8 cellular contexts compared by ENCODE assay signal in genomic region chr7:137846588-137847417, GRCh38. TPM values are rescaled to one million over a fixed set of nuclear protein-coding genes. Genes with fewer than 3 reads are reported as not detected.
A peak's percentile ranks its signal among the peaks of the same experiment; 100 is the strongest.
DNase-seq lines count a peak whose midpoint lies in the region; ATAC-seq and TF ChIP-seq lines count a peak whose summit lies in the region.

DGKI (minus strand) TSS chr7:137846974.

- H3K9me3 Mint-ChIP-seq in activated naive CD4-positive, alpha-beta T cell treated with anti-CD3 and anti-CD28 coated beads, Interleukin-2, amount 50 U/mL, for 24 hours, result no peaks in the 10 kb centered on the region

- ATAC-seq in HG03175 (IDR thresholded peaks at IDR 0.05; ENCODE audit: unreplicated experiment) (peak; percentile 45), heart left ventricle (peak in 3 of 4 donors; percentile 34 to 59 (median 54))

- H3K27me3 Mint-ChIP-seq in activated naive CD4-positive, alpha-beta T cell treated with anti-CD3 and anti-CD28 coated beads, Interleukin-2, amount 50 U/mL, for 24 hours, result peaks cover 62% of the 10 kb centered on the region

- H3K9me3 ChIP-seq in heart left ventricle, result no peaks in the 10 kb centered on the region

- TF ChIP-seq CTCF in heart left ventricle (IDR thresholded peaks at IDR 0.05), result no peak

- intact Hi-C loops in heart left ventricle (cut with DNase I), result no loop called here
- intact Hi-C loops in posterior cingulate gyrus (cut with DNase I), result no loop called here

- H3K4me1 ChIP-seq in heart left ventricle, result peaks cover 0 to 12% (median 5%) of the 10 kb centered on the region in 12 donors

- DNase-seq in activated CD4-positive, alpha-beta T cell treated with anti-CD3 and anti-CD28 coated beads for 48 hours, result peak; percentile 20
- DNase-seq in activated CD4-positive, alpha-beta T cell treated with anti-CD3 and anti-CD28 coated beads, Interleukin-2, amount 50 U/mL, for 1 hour, result no peak
- DNase-seq in heart left ventricle (peak in 1 of 5 donors; percentile 22), posterior cingulate gyrus (peak; percentile 75 to 98 (median 84)), NCI-H2196 (lab: John Stamatoyannopoulos, UW; ENCODE audit: unreplicated experiment) (no peak), NCI-H2029 treated with DMSO at 0.1 percent for 48 hours (lab: John Stamatoyannopoulos, UW) (no peak)

- peaks cover 0 to 4% (median 0%) of the 10 kb centered on the region in 9 donors for H3K36me3 ChIP-seq in heart left ventricle

- no peaks in the 10 kb centered on the region for H3K36me3 Mint-ChIP-seq in activated naive CD4-positive, alpha-beta T cell treated with anti-CD3 and anti-CD28 coated beads, Interleukin-2, amount 50 U/mL, for 24 hours

- H3K4me3 ChIP-seq in heart left ventricle, result peak within 1 kb of the TSS in 11 of 12 donors; percentile 16 to 56 (median 38)

- H3K27ac ChIP-seq in heart left ventricle, result no peak within 1 kb of the TSS

- no peak within 1 kb of the TSS for H3K27ac Mint-ChIP-seq in activated naive CD4-positive, alpha-beta T cell treated with anti-CD3 and anti-CD28 coated beads, Interleukin-2, amount 50 U/mL, for 24 hours

- peaks cover 4% of the 10 kb centered on the region for H3K4me1 Mint-ChIP-seq in activated naive CD4-positive, alpha-beta T cell treated with anti-CD3 and anti-CD28 coated beads, Interleukin-2, amount 50 U/mL, for 24 hours

- WGBS in heart left ventricle, 4 donors, result 0 to 1% (median 1%) methylated on average over 12 to 93 of the region's 93 CpGs

- H3K27me3 ChIP-seq in heart left ventricle, result peaks cover 0 to 46% (median 22%) of the 10 kb centered on the region in 9 donors

- H3K4me3 Mint-ChIP-seq in activated naive CD4-positive, alpha-beta T cell treated with anti-CD3 and anti-CD28 coated beads, Interleukin-2, amount 50 U/mL, for 24 hours, result peak within 1 kb of the TSS; percentile 57

- TF ChIP-seq POLR2A in heart left ventricle (IDR thresholded peaks at IDR 0.05), result no peak

RNA-seq across cellular contexts. Expression of gene DGKI, which starts in this region (rescaled TPM):
- 1 to 10 TPM in 6 of 9 donors, under 1 TPM in 3; 0.40 to 4.6 (median 1.2) TPM for total RNA-seq in heart left ventricle
- polyA plus RNA-seq in heart left ventricle, result under 1 TPM; 0.36 to 0.42 TPM

Comparison
In these comparisons a context has a peak if more than half of its experiments do, and no peak if none do; other contexts are left out.
1. DNase-seq: peak in activated CD4-positive, alpha-beta T cell treated with anti-CD3 and anti-CD28 coated beads for 48 hours (single experiment) and posterior cingulate gyrus (10 of 10); none in activated CD4-positive, alpha-beta T cell treated with anti-CD3 and anti-CD28 coated beads, Interleukin-2, amount 50 U/mL, for 1 hour (single experiment), NCI-H2196 (single experiment) and NCI-H2029 treated with DMSO at 0.1 percent for 48 hours (single experiment).